20 cellular contexts compared by ENCODE assay signal in the genomic region with DNA sequence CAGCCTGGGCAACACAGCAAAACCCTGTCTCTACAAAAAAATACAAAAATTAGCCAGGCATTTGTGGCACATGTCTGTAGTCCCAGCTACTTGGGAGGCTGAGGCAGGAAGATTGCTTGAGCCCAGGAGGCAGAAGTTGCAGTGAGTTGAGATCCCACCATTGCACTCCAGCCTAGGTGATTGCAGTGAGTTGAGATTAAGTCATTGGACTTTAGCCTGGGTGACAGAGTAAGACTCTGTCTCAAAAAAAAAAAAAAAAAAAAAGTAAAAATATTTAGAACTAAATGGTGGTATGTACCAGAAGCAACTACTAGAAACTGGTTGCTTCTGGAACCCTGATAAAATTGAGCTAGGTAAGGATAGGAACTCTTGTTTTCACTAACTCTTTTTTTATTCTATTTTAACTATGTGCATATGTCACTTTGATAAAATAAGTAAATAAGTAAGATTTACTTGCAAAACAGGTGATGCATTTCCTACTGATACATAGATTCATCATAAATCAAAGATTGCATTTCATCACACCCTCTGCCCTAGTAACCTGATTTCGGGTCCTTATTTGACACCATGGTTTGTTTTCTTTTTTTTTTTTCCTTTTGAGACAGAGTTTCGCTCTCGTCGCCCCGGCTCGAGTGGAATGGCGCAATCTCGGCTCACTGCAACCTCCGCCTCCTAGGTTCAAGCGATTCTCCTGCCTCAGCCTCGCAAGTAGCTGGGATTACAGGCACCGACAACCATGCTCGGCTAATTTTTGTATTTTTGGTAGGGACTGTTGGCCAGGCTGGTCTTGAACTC.
DNase-seq lines count a peak whose midpoint lies in the region; ATAC-seq and TF ChIP-seq lines count a peak whose summit lies in the region.
"Had no signal": no experiment of that assay in that cellular context is flagged by ENCODE, and none has a peak within 500 bp of the region (broad histone marks: within the 10 kb centered on the region; RNA-seq: fewer than 3 reads in every experiment).

No MANE protein-coding gene starts in this region.

- CTCF ChIA-PET in WTC11 (lab: Charles Lee), result no interaction called here

- 0 out of 2 replicates have a peak overlapping the region, but pooled peaks have one; percentile 36 for H3K27ac Mint-ChIP-seq in WTC11
- H3K27ac Mint-ChIP-seq: B cell; CD4-positive, alpha-beta T cell had no signal

- POLR2A ChIA-PET in WTC11 (lab: Charles Lee), result no interaction called here

- H3K27ac ChIP-seq in temporal lobe (ENCODE audit: low read depth, low read length), result peak overlapping the region; percentile 75
- H3K27ac ChIP-seq: Peyer's patch had no signal

- TF ChIP-seq CTCF in WTC11 (IDR thresholded peaks at IDR 0.05) (no peak), GM20000 (IDR thresholded peaks at IDR 0.05; ENCODE audit: extremely low read depth, missing control alignments) (no peak)

- peak; percentile 15 for DNase-seq in MV-4-11 (lab: John Stamatoyannopoulos, UW)
- DNase-seq in WTC11 (ENCODE audit: low spot score), result no peak
- DNase-seq in left lobe of liver (ENCODE audit: low spot score), result peak; percentile 67
- no peak for DNase-seq in GM20000 (ENCODE audit: low spot score)
- DNase-seq in cerebellar nuclear complex (lab: John Stamatoyannopoulos, UW), result no peak
- DNase-seq in NCI-H748 treated with DMSO at 0.1 percent for 48 hours (lab: John Stamatoyannopoulos, UW), result no peak
- DNase-seq: ACHN; Calu3; CD4-positive, alpha-beta T cell; DMS53; KG1; NCI-H1436; NCI-H2029 treated with DMSO at 0.1 percent for 48 hours; NCI-H2171 treated with DMSO at 0.1 percent for 48 hours; NCI-H82; Peyer's patch had no signal

- no peak overlapping the region for H3K4me3 Mint-ChIP-seq in WTC11
- H3K4me3 Mint-ChIP-seq: B cell; CD4-positive, alpha-beta T cell had no signal

- H3K27me3 Mint-ChIP-seq in WTC11 (ENCODE audit: low read depth), result no peaks in the 10 kb centered on the region
- H3K27me3 Mint-ChIP-seq: B cell; CD4-positive, alpha-beta T cell had no signal

- no peaks in the 10 kb centered on the region for H3K9me3 Mint-ChIP-seq in WTC11
- H3K9me3 Mint-ChIP-seq: CD4-positive, alpha-beta T cell had no signal

- no peaks in the 10 kb centered on the region for H3K36me3 Mint-ChIP-seq in WTC11

- H3K4me1 Mint-ChIP-seq in WTC11, result peaks cover 48% of the 10 kb centered on the region

- ATAC-seq in WTC11 (no peak), left lobe of liver (peak; percentile 65)
- ATAC-seq: HCT116, Right ventricle myocardium inferior had no signal

TF ChIP-seq in WTC11, 78 proteins besides CTCF, POLR2A, EP300 and RAD21:
- TF ChIP-seq, protein P1, sequence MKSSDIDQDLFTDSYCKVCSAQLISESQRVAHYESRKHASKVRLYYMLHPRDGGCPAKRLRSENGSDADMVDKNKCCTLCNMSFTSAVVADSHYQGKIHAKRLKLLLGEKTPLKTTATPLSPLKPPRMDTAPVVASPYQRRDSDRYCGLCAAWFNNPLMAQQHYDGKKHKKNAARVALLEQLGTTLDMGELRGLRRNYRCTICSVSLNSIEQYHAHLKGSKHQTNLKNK (CRISPR knock-in tag; IDR thresholded peaks at IDR 0.05), result no peak
- TF ChIP-seq, protein P2, sequence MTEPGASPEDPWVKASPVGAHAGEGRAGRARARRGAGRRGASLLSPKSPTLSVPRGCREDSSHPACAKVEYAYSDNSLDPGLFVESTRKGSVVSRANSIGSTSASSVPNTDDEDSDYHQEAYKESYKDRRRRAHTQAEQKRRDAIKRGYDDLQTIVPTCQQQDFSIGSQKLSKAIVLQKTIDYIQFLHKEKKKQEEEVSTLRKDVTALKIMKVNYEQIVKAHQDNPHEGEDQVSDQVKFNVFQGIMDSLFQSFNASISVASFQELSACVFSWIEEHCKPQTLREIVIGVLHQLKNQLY (CRISPR knock-in tag; IDR thresholded peaks at IDR 0.05), result no peak
- TF ChIP-seq, protein P3, sequence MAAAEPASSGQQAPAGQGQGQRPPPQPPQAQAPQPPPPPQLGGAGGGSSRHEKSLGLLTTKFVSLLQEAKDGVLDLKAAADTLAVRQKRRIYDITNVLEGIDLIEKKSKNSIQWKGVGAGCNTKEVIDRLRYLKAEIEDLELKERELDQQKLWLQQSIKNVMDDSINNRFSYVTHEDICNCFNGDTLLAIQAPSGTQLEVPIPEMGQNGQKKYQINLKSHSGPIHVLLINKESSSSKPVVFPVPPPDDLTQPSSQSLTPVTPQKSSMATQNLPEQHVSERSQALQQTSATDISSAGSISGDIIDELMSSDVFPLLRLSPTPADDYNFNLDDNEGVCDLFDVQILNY (CRISPR knock-in tag; IDR thresholded peaks at IDR 0.05), result no peak
- TF ChIP-seq NR3C1 (CRISPR knock-in tag; conservative IDR thresholded peaks at IDR 0.05; ENCODE audit: low read depth), result no peak
- TF ChIP-seq, protein P4, sequence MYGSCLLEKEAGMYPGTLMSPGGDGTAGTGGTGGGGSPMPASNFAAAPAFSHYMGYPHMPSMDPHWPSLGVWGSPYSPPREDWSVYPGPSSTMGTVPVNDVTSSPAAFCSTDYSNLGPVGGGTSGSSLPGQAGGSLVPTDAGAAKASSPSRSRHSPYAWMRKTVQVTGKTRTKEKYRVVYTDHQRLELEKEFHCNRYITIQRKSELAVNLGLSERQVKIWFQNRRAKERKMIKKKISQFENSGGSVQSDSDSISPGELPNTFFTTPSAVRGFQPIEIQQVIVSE (CRISPR knock-in tag; IDR thresholded peaks at IDR 0.05; ENCODE audit: borderline replicate concordance), result no peak
- no peak for TF ChIP-seq TEAD4 (CRISPR knock-in tag; IDR thresholded peaks at IDR 0.05)
- TF ChIP-seq, protein P5, sequence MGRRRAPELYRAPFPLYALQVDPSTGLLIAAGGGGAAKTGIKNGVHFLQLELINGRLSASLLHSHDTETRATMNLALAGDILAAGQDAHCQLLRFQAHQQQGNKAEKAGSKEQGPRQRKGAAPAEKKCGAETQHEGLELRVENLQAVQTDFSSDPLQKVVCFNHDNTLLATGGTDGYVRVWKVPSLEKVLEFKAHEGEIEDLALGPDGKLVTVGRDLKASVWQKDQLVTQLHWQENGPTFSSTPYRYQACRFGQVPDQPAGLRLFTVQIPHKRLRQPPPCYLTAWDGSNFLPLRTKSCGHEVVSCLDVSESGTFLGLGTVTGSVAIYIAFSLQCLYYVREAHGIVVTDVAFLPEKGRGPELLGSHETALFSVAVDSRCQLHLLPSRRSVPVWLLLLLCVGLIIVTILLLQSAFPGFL (CRISPR knock-in tag; IDR thresholded peaks at IDR 0.05; ENCODE audit: borderline replicate concordance), result no peak
- TF ChIP-seq, protein P6, sequence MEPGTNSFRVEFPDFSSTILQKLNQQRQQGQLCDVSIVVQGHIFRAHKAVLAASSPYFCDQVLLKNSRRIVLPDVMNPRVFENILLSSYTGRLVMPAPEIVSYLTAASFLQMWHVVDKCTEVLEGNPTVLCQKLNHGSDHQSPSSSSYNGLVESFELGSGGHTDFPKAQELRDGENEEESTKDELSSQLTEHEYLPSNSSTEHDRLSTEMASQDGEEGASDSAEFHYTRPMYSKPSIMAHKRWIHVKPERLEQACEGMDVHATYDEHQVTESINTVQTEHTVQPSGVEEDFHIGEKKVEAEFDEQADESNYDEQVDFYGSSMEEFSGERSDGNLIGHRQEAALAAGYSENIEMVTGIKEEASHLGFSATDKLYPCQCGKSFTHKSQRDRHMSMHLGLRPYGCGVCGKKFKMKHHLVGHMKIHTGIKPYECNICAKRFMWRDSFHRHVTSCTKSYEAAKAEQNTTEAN (CRISPR knock-in tag; IDR thresholded peaks at IDR 0.05), result no peak
- TF ChIP-seq, protein P7, sequence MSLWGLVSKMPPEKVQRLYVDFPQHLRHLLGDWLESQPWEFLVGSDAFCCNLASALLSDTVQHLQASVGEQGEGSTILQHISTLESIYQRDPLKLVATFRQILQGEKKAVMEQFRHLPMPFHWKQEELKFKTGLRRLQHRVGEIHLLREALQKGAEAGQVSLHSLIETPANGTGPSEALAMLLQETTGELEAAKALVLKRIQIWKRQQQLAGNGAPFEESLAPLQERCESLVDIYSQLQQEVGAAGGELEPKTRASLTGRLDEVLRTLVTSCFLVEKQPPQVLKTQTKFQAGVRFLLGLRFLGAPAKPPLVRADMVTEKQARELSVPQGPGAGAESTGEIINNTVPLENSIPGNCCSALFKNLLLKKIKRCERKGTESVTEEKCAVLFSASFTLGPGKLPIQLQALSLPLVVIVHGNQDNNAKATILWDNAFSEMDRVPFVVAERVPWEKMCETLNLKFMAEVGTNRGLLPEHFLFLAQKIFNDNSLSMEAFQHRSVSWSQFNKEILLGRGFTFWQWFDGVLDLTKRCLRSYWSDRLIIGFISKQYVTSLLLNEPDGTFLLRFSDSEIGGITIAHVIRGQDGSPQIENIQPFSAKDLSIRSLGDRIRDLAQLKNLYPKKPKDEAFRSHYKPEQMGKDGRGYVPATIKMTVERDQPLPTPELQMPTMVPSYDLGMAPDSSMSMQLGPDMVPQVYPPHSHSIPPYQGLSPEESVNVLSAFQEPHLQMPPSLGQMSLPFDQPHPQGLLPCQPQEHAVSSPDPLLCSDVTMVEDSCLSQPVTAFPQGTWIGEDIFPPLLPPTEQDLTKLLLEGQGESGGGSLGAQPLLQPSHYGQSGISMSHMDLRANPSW (CRISPR knock-in tag; conservative IDR thresholded peaks at IDR 0.05; ENCODE audit: low read depth), result no peak
- no peak for TF ChIP-seq MYBL2 (CRISPR knock-in tag; IDR thresholded peaks at IDR 0.05)
- TF ChIP-seq, protein P8, sequence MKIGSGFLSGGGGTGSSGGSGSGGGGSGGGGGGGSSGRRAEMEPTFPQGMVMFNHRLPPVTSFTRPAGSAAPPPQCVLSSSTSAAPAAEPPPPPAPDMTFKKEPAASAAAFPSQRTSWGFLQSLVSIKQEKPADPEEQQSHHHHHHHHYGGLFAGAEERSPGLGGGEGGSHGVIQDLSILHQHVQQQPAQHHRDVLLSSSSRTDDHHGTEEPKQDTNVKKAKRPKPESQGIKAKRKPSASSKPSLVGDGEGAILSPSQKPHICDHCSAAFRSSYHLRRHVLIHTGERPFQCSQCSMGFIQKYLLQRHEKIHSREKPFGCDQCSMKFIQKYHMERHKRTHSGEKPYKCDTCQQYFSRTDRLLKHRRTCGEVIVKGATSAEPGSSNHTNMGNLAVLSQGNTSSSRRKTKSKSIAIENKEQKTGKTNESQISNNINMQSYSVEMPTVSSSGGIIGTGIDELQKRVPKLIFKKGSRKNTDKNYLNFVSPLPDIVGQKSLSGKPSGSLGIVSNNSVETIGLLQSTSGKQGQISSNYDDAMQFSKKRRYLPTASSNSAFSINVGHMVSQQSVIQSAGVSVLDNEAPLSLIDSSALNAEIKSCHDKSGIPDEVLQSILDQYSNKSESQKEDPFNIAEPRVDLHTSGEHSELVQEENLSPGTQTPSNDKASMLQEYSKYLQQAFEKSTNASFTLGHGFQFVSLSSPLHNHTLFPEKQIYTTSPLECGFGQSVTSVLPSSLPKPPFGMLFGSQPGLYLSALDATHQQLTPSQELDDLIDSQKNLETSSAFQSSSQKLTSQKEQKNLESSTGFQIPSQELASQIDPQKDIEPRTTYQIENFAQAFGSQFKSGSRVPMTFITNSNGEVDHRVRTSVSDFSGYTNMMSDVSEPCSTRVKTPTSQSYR (CRISPR knock-in tag; IDR thresholded peaks at IDR 0.05), result no peak
- no peak for TF ChIP-seq SMAD3 (CRISPR knock-in tag; IDR thresholded peaks at IDR 0.05; ENCODE audit: borderline replicate concordance)

Comparison
In these comparisons a context has a peak if more than half of its experiments do, and no peak if none do; other contexts are left out.
1. DNase-seq: peak in MV-4-11 (single experiment) and left lobe of liver (single experiment); none in WTC11 (single experiment), GM20000 (single experiment), cerebellar nuclear complex (0 of 2) and NCI-H748 treated with DMSO at 0.1 percent for 48 hours (single experiment).